ENCODE assay signal across 8 cellular contexts in the genomic region with DNA sequence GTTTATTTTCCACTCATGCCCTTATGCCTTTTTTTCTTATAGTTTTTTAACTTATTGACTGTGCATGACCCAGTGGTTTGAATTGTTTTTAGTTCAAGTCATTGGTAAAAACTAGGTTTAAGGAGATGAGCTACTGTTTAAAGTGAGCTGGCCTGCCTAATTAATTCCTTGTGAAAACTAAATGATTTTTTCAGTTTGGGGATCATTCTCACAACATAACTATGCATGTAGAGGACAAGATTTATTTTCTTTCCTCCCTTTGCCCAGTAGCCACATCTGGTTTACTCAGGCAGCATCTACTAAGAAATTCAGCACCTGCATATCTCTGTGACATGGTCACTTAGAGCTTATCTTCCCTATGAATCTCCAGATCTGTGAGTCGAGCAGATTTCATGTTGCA. TPM values are rescaled to one million over a fixed set of nuclear protein-coding genes. Genes with fewer than 3 reads are reported as not detected.
DNase-seq lines count a peak whose midpoint lies in the region; ATAC-seq and TF ChIP-seq lines count a peak whose summit lies in the region.

No MANE protein-coding gene starts in this region.

- H3K27ac ChIP-seq in Peyer's patch (peak overlapping the region in 1 of 4 donors; percentile 94), prostate gland (peak overlapping the region in 1 of 2 donors; percentile 89)

- TF ChIP-seq CTCF in GM06990 (IDR thresholded peaks at IDR 0.05; ENCODE audit: insufficient read depth, low read length, poor library complexity, severe bottlenecking) = no peak
- no peak for TF ChIP-seq CTCF in Peyer's patch (IDR thresholded peaks at IDR 0.05)
- no peak for TF ChIP-seq CTCF in epithelial cell of esophagus (IDR thresholded peaks at IDR 0.05; ENCODE audit: insufficient read depth, low read depth, low read length, missing control alignments)
- no peak for TF ChIP-seq CTCF in prostate gland (IDR thresholded peaks at IDR 0.05)

- H3K9me3 ChIP-seq in Peyer's patch (no peaks in the 10 kb centered on the region), prostate gland (no peaks in the 10 kb centered on the region)

- H3K4me3 ChIP-seq in GM06990 (replicated peaks; ENCODE audit: low read depth, low read length) = peak overlapping the region; percentile 99
- peak overlapping the region in 3 of 4 donors; percentile 88 to 96 (median 95) for H3K4me3 ChIP-seq in Peyer's patch
- H3K4me3 ChIP-seq in epithelial cell of esophagus (ENCODE audit: low read length) = peak overlapping the region; percentile 75
- H3K4me3 ChIP-seq in prostate gland = peak overlapping the region; percentile 74 to 79

- H3K27me3 ChIP-seq in GM06990 (replicated peaks; ENCODE audit: control insufficient read depth, insufficient read depth, low read length) (no peaks in the 10 kb centered on the region), Peyer's patch (no peaks in the 10 kb centered on the region), prostate gland (replicated peaks; ENCODE audit: insufficient read depth) (no peaks in the 10 kb centered on the region)

- TF ChIP-seq POLR2A in Peyer's patch (IDR thresholded peaks at IDR 0.05) = no peak
- no peak for TF ChIP-seq POLR2A in prostate gland (IDR thresholded peaks at IDR 0.05)

- no peak for ATAC-seq in GM19395 (IDR thresholded peaks at IDR 0.05; ENCODE audit: unreplicated experiment)

- H3K4me1 ChIP-seq in Peyer's patch = peaks cover 0 to 22% (median 3%) of the 10 kb centered on the region in 4 donors
- peaks cover 3% of the 10 kb centered on the region for H3K4me1 ChIP-seq in prostate gland (replicated peaks)

- WGBS in prostate gland = 12% methylated on average over 1 of the region's 1 CpG

- no peak for DNase-seq in GM06990 (ENCODE audit: extremely low read depth, insufficient read length)
- no peak for DNase-seq in Peyer's patch
- DNase-seq in epithelial cell of esophagus (ENCODE audit: low read depth) = no peak
- DNase-seq in prostate gland (ENCODE audit: low spot score) = no peak
- DNase-seq in NCI-H82 treated with DMSO at 0.1 percent for 48 hours (lab: John Stamatoyannopoulos, UW; ENCODE audit: unreplicated experiment) = no peak
- no peak for DNase-seq in T-helper 9 cell
- DNase-seq in middle frontal gyrus (ENCODE audit: extremely low spot score, low spot score) = no peak

- no peaks in the 10 kb centered on the region for H3K36me3 ChIP-seq in GM06990 (ENCODE audit: control insufficient read depth, insufficient read depth, low read length)
- H3K36me3 ChIP-seq in Peyer's patch = no peaks in the 10 kb centered on the region
- no peaks in the 10 kb centered on the region for H3K36me3 ChIP-seq in prostate gland

- intact Hi-C loops in prostate gland (cut with DNase I) = loop anchor here (10.0 kb wide), 2 partner anchors 329 to 909 kb away; a partner anchor contains a TSS

RNA-seq across cellular contexts. Expression of a gene that starts 1.7 kb away (rescaled TPM):
- total RNA-seq in Peyer's patch (10 to 100 TPM in 2 of 4 donors, 1 to 10 TPM in 2; 8.3 to 15.4 (median 12.0) TPM), prostate gland (10 to 100 TPM; 25.0 to 37.4 TPM)

RNA-seq across cellular contexts. Expression of a gene that starts 9.9 kb away (rescaled TPM):
- 1 to 10 TPM in 1 of 4 donors, under 1 TPM in 3; 0.53 to 5.0 (median 0.69) TPM for total RNA-seq in Peyer's patch
- total RNA-seq in prostate gland = 1 to 10 TPM; 2.5 to 4.6 TPM
